25 cellular contexts compared by ENCODE assay signal in genomic region chr11:62930157-62930556, GRCh38. TPM values are rescaled to one million over a fixed set of nuclear protein-coding genes. Genes with fewer than 3 reads are reported as not detected.
"Had no signal": no experiment of that assay in that cellular context is flagged by ENCODE, and none has a peak within 500 bp of the region (broad histone marks: within the 10 kb centered on the region; RNA-seq: fewer than 3 reads in every experiment).

No MANE protein-coding gene starts in this region.

- DNase-seq: activated CD4-positive, alpha-beta memory T cell treated with anti-CD3 and anti-CD28 coated beads, Interleukin-2, amount 10 ng/mL, durations not matched to agents 7 days and 5 days; activated T-cell treated with anti-CD3 and anti-CD28 coated beads, Interleukin-2, amount 50 U/mL, for 24 hours; adrenal gland; caudate nucleus; colonic mucosa; esophagus squamous epithelium; kidney; left lung; mucosa of descending colon; naive thymus-derived CD4-positive, alpha-beta T cell; stimulated activated CD4-positive, alpha-beta T cell treated with anti-CD3 and anti-CD28 coated beads, Interleukin-12 subunit alpha, Interleukin-12 subunit beta, amount 100 ng/mL, for 4 hours; stimulated activated CD4-positive, alpha-beta T cell treated with anti-CD3 and anti-CD28 coated beads, Interleukin-2, amount 100 ng/mL, for 24 hours; WERI-Rb-1 had no signal

- H3K9me3 Mint-ChIP-seq: activated CD4-positive, alpha-beta memory T cell treated with anti-CD3 and anti-CD28 coated beads, Interleukin-2, amount 10 ng/mL, durations not matched to agents 7 days and 5 days; activated naive CD4-positive, alpha-beta T cell treated with anti-CD3 and anti-CD28 coated beads, Interleukin-2, amount 50 U/mL, for 24 hours; activated T-cell treated with anti-CD3 and anti-CD28 coated beads, Interleukin-2, amount 50 U/mL, for 24 hours; memory B cell; stimulated activated effector memory CD8-positive, alpha-beta T cell treated with anti-CD3 and anti-CD28 coated beads, Interleukin-12 subunit alpha, Interleukin-12 subunit beta, amount 100 ng/mL, for 72 hours had no signal

- H3K4me2 ChIP-seq: hepatocyte had no signal

- H3K27ac Mint-ChIP-seq: activated CD4-positive, alpha-beta memory T cell treated with anti-CD3 and anti-CD28 coated beads, Interleukin-2, amount 10 ng/mL, durations not matched to agents 7 days and 5 days; activated naive CD4-positive, alpha-beta T cell treated with anti-CD3 and anti-CD28 coated beads, Interleukin-2, amount 50 U/mL, for 24 hours; activated T-cell treated with anti-CD3 and anti-CD28 coated beads, Interleukin-2, amount 50 U/mL, for 24 hours; memory B cell; naive thymus-derived CD4-positive, alpha-beta T cell; stimulated activated effector memory CD8-positive, alpha-beta T cell treated with anti-CD3 and anti-CD28 coated beads, Interleukin-12 subunit alpha, Interleukin-12 subunit beta, amount 100 ng/mL, for 72 hours had no signal

- ATAC-seq: left lung; mucosa of descending colon; naive thymus-derived CD4-positive, alpha-beta T cell; stimulated activated effector memory CD8-positive, alpha-beta T cell treated with anti-CD3 and anti-CD28 coated beads, Interleukin-12 subunit alpha, Interleukin-12 subunit beta, amount 100 ng/mL, for 72 hours had no signal

- H3K4me3 Mint-ChIP-seq: activated CD4-positive, alpha-beta memory T cell treated with anti-CD3 and anti-CD28 coated beads, Interleukin-2, amount 10 ng/mL, durations not matched to agents 7 days and 5 days; activated naive CD4-positive, alpha-beta T cell treated with anti-CD3 and anti-CD28 coated beads, Interleukin-2, amount 50 U/mL, for 24 hours; activated T-cell treated with anti-CD3 and anti-CD28 coated beads, Interleukin-2, amount 50 U/mL, for 24 hours; memory B cell; naive thymus-derived CD4-positive, alpha-beta T cell; stimulated activated effector memory CD8-positive, alpha-beta T cell treated with anti-CD3 and anti-CD28 coated beads, Interleukin-12 subunit alpha, Interleukin-12 subunit beta, amount 100 ng/mL, for 72 hours had no signal

- H3K4me3 ChIP-seq: adrenal gland, colonic mucosa, esophagus squamous epithelium, hepatocyte, left lung, mucosa of descending colon had no signal

- H3K36me3 ChIP-seq: adrenal gland, colonic mucosa, esophagus squamous epithelium, left lung, neutrophil, WERI-Rb-1 had no signal

- H3K4me1 ChIP-seq: colonic mucosa, parathyroid adenoma had no signal

- H2AFZ ChIP-seq: hepatocyte, parathyroid adenoma had no signal

- H3K9me3 ChIP-seq: adrenal gland, colonic mucosa, esophagus squamous epithelium, left lung, mucosa of descending colon, neutrophil had no signal

- H3K9ac ChIP-seq: parathyroid adenoma had no signal

- H3K27ac ChIP-seq: adrenal gland, colonic mucosa, esophagus squamous epithelium, hepatocyte, left lung, neutrophil, parathyroid adenoma, WERI-Rb-1 had no signal

- H3K36me3 Mint-ChIP-seq: activated naive CD4-positive, alpha-beta T cell treated with anti-CD3 and anti-CD28 coated beads, Interleukin-2, amount 50 U/mL, for 24 hours; memory B cell; naive thymus-derived CD4-positive, alpha-beta T cell; stimulated activated effector memory CD8-positive, alpha-beta T cell treated with anti-CD3 and anti-CD28 coated beads, Interleukin-12 subunit alpha, Interleukin-12 subunit beta, amount 100 ng/mL, for 72 hours had no signal

- H3K79me2 ChIP-seq: hepatocyte, parathyroid adenoma had no signal

RNA-seq across cellular contexts. Expression of gene CHRM1, which starts 9.0 kb away (rescaled TPM):
- total RNA-seq: activated CD4-positive, alpha-beta memory T cell treated with anti-CD3 and anti-CD28 coated beads, Interleukin-2, amount 10 ng/mL, durations not matched to agents 7 days and 5 days; endothelial cell of umbilical vein; fibroblast of villous mesenchyme; glomerular endothelial cell; hepatocyte; naive thymus-derived CD4-positive, alpha-beta T cell; renal cortical epithelial cell had no signal
- polyA plus RNA-seq: endothelial cell of umbilical vein; hepatocyte; naive thymus-derived CD4-positive, alpha-beta T cell had no signal

RNA-seq across cellular contexts. Expression of gene SLC22A6, which starts 54.6 kb away (rescaled TPM):
- total RNA-seq: activated CD4-positive, alpha-beta memory T cell treated with anti-CD3 and anti-CD28 coated beads, Interleukin-2, amount 10 ng/mL, durations not matched to agents 7 days and 5 days; adrenal gland; colonic mucosa; endothelial cell of umbilical vein; esophagus squamous epithelium; fibroblast of villous mesenchyme; glomerular endothelial cell; hepatocyte; left lung; mucosa of descending colon; naive thymus-derived CD4-positive, alpha-beta T cell; renal cortical epithelial cell; urinary bladder had no signal
- polyA plus RNA-seq: adrenal gland; endothelial cell of umbilical vein; hepatocyte; naive thymus-derived CD4-positive, alpha-beta T cell; thymus; urinary bladder had no signal
